Comparison of ENCODE assay signal across 8 cellular contexts in the genomic region with DNA sequence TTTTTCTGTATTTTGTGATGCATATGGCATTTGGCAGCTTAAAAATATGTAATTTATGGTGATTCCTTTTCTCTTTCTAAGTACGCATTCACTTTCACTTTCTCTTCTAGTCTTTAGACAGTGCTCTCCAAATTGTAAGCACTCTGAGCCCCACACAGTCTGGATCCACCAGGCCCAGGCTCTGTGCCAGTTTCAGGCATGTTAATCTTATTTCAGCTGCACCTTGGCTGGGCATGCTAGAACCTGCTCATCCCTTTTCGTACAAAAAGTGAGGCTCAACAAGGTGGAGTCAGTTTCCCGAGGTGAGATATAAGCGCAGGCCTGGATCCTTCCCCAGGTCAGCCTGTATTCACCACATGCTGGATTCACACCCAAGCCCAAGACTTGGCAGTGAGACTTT.
DNase-seq lines count a peak whose midpoint lies in the region; ATAC-seq and TF ChIP-seq lines count a peak whose summit lies in the region.

No MANE protein-coding gene starts in this region.

- H3K27me3 ChIP-seq in ascending aorta (no peaks in the 10 kb centered on the region), muscle layer of duodenum (ENCODE audit: low read depth, low read length) (no peaks in the 10 kb centered on the region)

- H3K4me1 ChIP-seq in ascending aorta (no peaks in the 10 kb centered on the region), muscle layer of duodenum (ENCODE audit: control insufficient read depth in 1 of 2, insufficient read depth in 2 of 2, low read length in 2 of 2) (no peaks in the 10 kb centered on the region)

- H3K27ac ChIP-seq in ascending aorta, result no peak overlapping the region
- no peak overlapping the region for H3K27ac ChIP-seq in muscle layer of duodenum (ENCODE audit: low read length)

- intact Hi-C loops in ascending aorta (cut with DNase I), result no loop called here

- H3K36me3 ChIP-seq in ascending aorta (no peaks in the 10 kb centered on the region), muscle layer of duodenum (ENCODE audit: control insufficient read depth in 1 of 2, insufficient read depth in 2 of 2, low read length in 2 of 2) (no peaks in the 10 kb centered on the region)

- H3K4me3 ChIP-seq in ascending aorta, result peak overlapping the region; percentile 25 to 33
- peak overlapping the region; percentile 24 to 36 for H3K4me3 ChIP-seq in muscle layer of duodenum (ENCODE audit: low read depth in 1 of 2, low read length in 2 of 2)

- peak; percentile 15 for DNase-seq in stimulated activated CD4-positive, alpha-beta T cell treated with anti-CD3 and anti-CD28 coated beads, Interleukin-4, amount 100 ng/mL, for 1 hour
- no peak for DNase-seq in stimulated activated CD4-positive, alpha-beta T cell treated with anti-CD3 and anti-CD28 coated beads, Interleukin-15, amount 100 ng/mL, for 24 hours
- peak; percentile 43 for DNase-seq in NAMALWA (ENCODE audit: low spot score)
- no peak for DNase-seq in ascending aorta (ENCODE audit: low spot score in 2 of 2)
- DNase-seq in midbrain (lab: John Stamatoyannopoulos, UW), result no peak
- DNase-seq in mucosa of gallbladder (ENCODE audit: low spot score), result no peak

- TF ChIP-seq CTCF in ascending aorta (IDR thresholded peaks at IDR 0.05), result no peak

- no peak for ATAC-seq in GM19328 (IDR thresholded peaks at IDR 0.05; ENCODE audit: unreplicated experiment)

- H3K9me3 ChIP-seq in ascending aorta (no peaks in the 10 kb centered on the region), muscle layer of duodenum (ENCODE audit: control insufficient read depth in 1 of 2, low read length in 2 of 2) (no peaks in the 10 kb centered on the region)

Comparison
In these comparisons a context has a peak if more than half of its experiments do, and no peak if none do; other contexts are left out.
1. DNase-seq: peak in stimulated activated CD4-positive, alpha-beta T cell treated with anti-CD3 and anti-CD28 coated beads, Interleukin-4, amount 100 ng/mL, for 1 hour (single experiment) and NAMALWA (single experiment); none in stimulated activated CD4-positive, alpha-beta T cell treated with anti-CD3 and anti-CD28 coated beads, Interleukin-15, amount 100 ng/mL, for 24 hours (single experiment), ascending aorta (0 of 2), midbrain (single experiment) and mucosa of gallbladder (single experiment).